Comparison of ENCODE assay signal across 1 cellular context in the genomic region with DNA sequence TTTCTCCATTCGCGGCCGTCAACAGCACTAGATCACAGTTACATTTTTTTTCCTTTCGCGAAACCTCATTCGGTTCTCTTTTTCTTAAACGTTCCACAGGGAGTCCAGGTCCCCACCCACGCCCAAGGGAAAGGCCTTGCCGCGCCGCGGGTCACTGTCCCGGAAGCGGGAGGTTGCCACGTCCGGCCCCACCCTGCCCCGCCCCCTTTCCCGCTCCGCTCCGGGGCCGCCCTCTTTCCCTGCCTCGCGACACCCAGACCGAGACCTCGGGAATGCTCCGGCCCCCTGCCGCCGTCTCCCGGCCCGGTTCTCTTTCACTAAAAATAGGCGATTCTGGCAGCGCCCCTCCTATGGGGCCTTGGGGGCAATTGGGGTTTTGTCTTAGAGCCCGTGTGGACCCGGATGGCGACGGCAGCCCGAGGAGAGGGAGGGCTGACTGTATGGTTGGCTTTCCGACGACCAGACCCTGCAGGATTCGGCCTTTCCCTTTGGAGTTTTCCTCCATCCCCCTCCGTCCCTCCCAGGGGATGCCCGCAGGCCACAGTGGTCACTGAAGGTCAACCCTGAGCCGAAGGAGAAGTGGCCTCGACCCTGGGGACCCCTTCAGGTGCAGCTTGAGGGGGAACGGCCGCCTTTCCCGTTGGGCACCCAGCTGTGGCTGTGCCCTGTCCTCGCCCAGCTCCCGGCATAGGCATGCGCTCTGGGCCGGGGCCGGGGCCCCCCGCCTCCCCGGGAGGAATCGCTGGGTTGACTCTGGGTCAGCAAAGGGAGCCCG.
A peak's percentile ranks its signal among the peaks of the same experiment; 100 is the strongest.
TF ChIP-seq lines count a peak whose summit lies in the region.

No MANE protein-coding gene starts in this region.

TF ChIP-seq in HepG2, 621 proteins besides CTCF, POLR2A, EP300 and RAD21 (continued from another document and continues in another):
- TF ChIP-seq ZNF576 (CRISPR knock-in tag; IDR thresholded peaks at IDR 0.05) (no peak), ZNF431 (CRISPR knock-in tag; IDR thresholded peaks at IDR 0.05; ENCODE audit: borderline replicate concordance, low read depth) (no peak; the same call in 1 of the 2 replicates), E2F5 (CRISPR knock-in tag; conservative IDR thresholded peaks at IDR 0.05) (no peak), ZNF737 (CRISPR knock-in tag; IDR thresholded peaks at IDR 0.05; ENCODE audit: borderline replicate concordance) (no peak), SRSF4 (IDR thresholded peaks at IDR 0.05; ENCODE audit: low read depth, low read length, poor library complexity, severe bottlenecking) (no peak), ZBTB1 (CRISPR knock-in tag; IDR thresholded peaks at IDR 0.05; ENCODE audit: borderline replicate concordance) (no peak), RAD51 (IDR thresholded peaks at IDR 0.05; ENCODE audit: borderline replicate concordance) (no peak), MYNN (CRISPR knock-in tag; IDR thresholded peaks at IDR 0.05; ENCODE audit: low read depth) (no peak), ZNF274 (CRISPR knock-in tag; IDR thresholded peaks at IDR 0.05) (no peak), PHF5A (CRISPR knock-in tag; IDR thresholded peaks at IDR 0.05; ENCODE audit: low read depth, unreplicated experiment) (no peak), MIER2 (CRISPR knock-in tag; IDR thresholded peaks at IDR 0.05) (no peak), DNMT3B (CRISPR knock-in tag; conservative IDR thresholded peaks at IDR 0.05) (no peak), ZNF629 (CRISPR knock-in tag; conservative IDR thresholded peaks at IDR 0.05) (no peak), ASH2L (IDR thresholded peaks at IDR 0.05; ENCODE audit: insufficient read length, low read depth, low read length) (peak; percentile 84), ZNF816 (CRISPR knock-in tag; IDR thresholded peaks at IDR 0.05; ENCODE audit: borderline replicate concordance) (peak; percentile 54), ZNF256 (CRISPR knock-in tag; conservative IDR thresholded peaks at IDR 0.05) (peak; percentile 68; the same call in 1 of the 2 replicates), HMG20A (CRISPR knock-in tag; IDR thresholded peaks at IDR 0.05; ENCODE audit: borderline replicate concordance) (no peak), SMAD1 (CRISPR knock-in tag; IDR thresholded peaks at IDR 0.05; ENCODE audit: borderline replicate concordance, low read depth) (0 out of 2 replicates have a peak, but pooled peaks have one; percentile 21), ATAD3A (CRISPR knock-in tag; IDR thresholded peaks at IDR 0.05) (no peak), KLF12 (CRISPR knock-in tag; IDR thresholded peaks at IDR 0.05; ENCODE audit: borderline replicate concordance) (peak; percentile 74; the same call in 1 of the 2 replicates), DR1 (CRISPR knock-in tag; IDR thresholded peaks at IDR 0.05) (peak; percentile 51; the same call in 1 of the 2 replicates), NR0B2 (CRISPR knock-in tag; IDR thresholded peaks at IDR 0.05) (no peak), ZNF589 (CRISPR knock-in tag; conservative IDR thresholded peaks at IDR 0.05) (no peak), ZNF775 (CRISPR knock-in tag; IDR thresholded peaks at IDR 0.05; ENCODE audit: borderline replicate concordance) (no peak), ZNF460 (CRISPR knock-in tag; IDR thresholded peaks at IDR 0.05; ENCODE audit: borderline replicate concordance) (no peak), MYC (CRISPR knock-in tag; IDR thresholded peaks at IDR 0.05; ENCODE audit: borderline replicate concordance) (peak; percentile 69), MED1 (CRISPR knock-in tag; IDR thresholded peaks at IDR 0.05) (no peak; the same call in 1 of the 2 replicates), ZNF44 (CRISPR knock-in tag; IDR thresholded peaks at IDR 0.05) (no peak; the same call in 1 of the 2 replicates), BCL6 (CRISPR knock-in tag; IDR thresholded peaks at IDR 0.05) (0 out of 2 replicates have a peak, but pooled peaks have one; percentile 25), ZSCAN9 (CRISPR knock-in tag; IDR thresholded peaks at IDR 0.05; ENCODE audit: borderline replicate concordance) (no peak), ZNF160 (CRISPR knock-in tag; IDR thresholded peaks at IDR 0.05) (no peak), ZFP62 (CRISPR knock-in tag; IDR thresholded peaks at IDR 0.05) (no peak)
- TF ChIP-seq, protein P1, sequence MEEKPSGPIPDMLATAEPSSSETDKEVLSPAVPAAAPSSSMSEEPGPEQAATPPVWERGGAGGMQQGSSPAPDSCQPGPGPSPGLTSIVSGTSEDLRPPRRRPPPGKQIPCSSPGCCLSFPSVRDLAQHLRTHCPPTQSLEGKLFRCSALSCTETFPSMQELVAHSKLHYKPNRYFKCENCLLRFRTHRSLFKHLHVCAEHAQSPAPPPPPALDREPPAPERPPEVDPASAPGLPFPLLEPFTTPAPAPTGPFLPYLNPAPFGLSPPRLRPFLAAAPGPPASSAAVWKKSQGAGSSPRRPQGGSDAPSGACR (CRISPR knock-in tag; IDR thresholded peaks at IDR 0.05): no peak
- TF ChIP-seq, protein P2, sequence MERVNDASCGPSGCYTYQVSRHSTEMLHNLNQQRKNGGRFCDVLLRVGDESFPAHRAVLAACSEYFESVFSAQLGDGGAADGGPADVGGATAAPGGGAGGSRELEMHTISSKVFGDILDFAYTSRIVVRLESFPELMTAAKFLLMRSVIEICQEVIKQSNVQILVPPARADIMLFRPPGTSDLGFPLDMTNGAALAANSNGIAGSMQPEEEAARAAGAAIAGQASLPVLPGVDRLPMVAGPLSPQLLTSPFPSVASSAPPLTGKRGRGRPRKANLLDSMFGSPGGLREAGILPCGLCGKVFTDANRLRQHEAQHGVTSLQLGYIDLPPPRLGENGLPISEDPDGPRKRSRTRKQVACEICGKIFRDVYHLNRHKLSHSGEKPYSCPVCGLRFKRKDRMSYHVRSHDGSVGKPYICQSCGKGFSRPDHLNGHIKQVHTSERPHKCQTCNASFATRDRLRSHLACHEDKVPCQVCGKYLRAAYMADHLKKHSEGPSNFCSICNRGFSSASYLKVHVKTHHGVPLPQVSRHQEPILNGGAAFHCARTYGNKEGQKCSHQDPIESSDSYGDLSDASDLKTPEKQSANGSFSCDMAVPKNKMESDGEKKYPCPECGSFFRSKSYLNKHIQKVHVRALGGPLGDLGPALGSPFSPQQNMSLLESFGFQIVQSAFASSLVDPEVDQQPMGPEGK (CRISPR knock-in tag; IDR thresholded peaks at IDR 0.05): peak; percentile 26; the same call in 1 of the 2 replicates
- TF ChIP-seq, protein P3, sequence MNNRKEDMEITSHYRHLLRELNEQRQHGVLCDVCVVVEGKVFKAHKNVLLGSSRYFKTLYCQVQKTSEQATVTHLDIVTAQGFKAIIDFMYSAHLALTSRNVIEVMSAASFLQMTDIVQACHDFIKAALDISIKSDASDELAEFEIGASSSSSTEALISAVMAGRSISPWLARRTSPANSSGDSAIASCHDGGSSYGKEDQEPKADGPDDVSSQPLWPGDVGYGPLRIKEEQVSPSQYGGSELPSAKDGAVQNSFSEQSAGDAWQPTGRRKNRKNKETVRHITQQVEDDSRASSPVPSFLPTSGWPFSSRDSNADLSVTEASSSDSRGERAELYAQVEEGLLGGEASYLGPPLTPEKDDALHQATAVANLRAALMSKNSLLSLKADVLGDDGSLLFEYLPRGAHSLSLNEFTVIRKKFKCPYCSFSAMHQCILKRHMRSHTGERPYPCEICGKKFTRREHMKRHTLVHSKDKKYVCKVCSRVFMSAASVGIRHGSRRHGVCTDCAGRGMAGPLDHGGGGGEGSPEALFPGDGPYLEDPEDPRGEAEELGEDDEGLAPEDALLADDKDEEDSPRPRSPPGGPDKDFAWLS (CRISPR knock-in tag; IDR thresholded peaks at IDR 0.05; ENCODE audit: borderline replicate concordance): no peak
- TF ChIP-seq, protein P4, sequence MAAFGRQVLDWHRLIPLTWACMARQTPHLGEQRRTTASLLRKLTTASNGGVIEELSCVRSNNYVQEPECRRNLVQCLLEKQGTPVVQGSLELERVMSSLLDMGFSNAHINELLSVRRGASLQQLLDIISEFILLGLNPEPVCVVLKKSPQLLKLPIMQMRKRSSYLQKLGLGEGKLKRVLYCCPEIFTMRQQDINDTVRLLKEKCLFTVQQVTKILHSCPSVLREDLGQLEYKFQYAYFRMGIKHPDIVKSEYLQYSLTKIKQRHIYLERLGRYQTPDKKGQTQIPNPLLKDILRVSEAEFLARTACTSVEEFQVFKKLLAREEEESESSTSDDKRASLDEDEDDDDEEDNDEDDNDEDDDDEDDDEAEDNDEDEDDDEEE (CRISPR knock-in tag; IDR thresholded peaks at IDR 0.05): no peak
- TF ChIP-seq, protein P5, sequence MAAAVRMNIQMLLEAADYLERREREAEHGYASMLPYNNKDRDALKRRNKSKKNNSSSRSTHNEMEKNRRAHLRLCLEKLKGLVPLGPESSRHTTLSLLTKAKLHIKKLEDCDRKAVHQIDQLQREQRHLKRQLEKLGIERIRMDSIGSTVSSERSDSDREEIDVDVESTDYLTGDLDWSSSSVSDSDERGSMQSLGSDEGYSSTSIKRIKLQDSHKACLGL (CRISPR knock-in tag; IDR thresholded peaks at IDR 0.05): peak; percentile 19; the same call in 1 of the 2 replicates
- TF ChIP-seq, protein P6, sequence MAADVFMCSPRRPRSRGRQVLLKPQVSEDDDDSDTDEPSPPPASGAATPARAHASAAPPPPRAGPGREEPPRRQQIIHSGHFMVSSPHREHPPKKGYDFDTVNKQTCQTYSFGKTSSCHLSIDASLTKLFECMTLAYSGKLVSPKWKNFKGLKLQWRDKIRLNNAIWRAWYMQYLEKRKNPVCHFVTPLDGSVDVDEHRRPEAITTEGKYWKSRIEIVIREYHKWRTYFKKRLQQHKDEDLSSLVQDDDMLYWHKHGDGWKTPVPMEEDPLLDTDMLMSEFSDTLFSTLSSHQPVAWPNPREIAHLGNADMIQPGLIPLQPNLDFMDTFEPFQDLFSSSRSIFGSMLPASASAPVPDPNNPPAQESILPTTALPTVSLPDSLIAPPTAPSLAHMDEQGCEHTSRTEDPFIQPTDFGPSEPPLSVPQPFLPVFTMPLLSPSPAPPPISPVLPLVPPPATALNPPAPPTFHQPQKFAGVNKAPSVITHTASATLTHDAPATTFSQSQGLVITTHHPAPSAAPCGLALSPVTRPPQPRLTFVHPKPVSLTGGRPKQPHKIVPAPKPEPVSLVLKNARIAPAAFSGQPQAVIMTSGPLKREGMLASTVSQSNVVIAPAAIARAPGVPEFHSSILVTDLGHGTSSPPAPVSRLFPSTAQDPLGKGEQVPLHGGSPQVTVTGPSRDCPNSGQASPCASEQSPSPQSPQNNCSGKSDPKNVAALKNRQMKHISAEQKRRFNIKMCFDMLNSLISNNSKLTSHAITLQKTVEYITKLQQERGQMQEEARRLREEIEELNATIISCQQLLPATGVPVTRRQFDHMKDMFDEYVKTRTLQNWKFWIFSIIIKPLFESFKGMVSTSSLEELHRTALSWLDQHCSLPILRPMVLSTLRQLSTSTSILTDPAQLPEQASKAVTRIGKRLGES (CRISPR knock-in tag; IDR thresholded peaks at IDR 0.05; ENCODE audit: borderline replicate concordance): no peak
- TF ChIP-seq, protein P7, sequence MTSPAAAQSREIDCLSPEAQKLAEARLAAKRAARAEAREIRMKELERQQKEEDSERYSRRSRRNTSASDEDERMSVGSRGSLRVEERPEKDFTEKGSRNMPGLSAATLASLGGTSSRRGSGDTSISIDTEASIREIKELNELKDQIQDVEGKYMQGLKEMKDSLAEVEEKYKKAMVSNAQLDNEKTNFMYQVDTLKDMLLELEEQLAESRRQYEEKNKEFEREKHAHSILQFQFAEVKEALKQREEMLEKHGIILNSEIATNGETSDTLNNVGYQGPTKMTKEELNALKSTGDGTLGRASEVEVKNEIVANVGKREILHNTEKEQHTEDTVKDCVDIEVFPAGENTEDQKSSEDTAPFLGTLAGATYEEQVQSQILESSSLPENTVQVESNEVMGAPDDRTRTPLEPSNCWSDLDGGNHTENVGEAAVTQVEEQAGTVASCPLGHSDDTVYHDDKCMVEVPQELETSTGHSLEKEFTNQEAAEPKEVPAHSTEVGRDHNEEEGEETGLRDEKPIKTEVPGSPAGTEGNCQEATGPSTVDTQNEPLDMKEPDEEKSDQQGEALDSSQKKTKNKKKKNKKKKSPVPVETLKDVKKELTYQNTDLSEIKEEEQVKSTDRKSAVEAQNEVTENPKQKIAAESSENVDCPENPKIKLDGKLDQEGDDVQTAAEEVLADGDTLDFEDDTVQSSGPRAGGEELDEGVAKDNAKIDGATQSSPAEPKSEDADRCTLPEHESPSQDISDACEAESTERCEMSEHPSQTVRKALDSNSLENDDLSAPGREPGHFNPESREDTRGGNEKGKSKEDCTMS (CRISPR knock-in tag; conservative IDR thresholded peaks at IDR 0.05): no peak
- TF ChIP-seq, protein P8, sequence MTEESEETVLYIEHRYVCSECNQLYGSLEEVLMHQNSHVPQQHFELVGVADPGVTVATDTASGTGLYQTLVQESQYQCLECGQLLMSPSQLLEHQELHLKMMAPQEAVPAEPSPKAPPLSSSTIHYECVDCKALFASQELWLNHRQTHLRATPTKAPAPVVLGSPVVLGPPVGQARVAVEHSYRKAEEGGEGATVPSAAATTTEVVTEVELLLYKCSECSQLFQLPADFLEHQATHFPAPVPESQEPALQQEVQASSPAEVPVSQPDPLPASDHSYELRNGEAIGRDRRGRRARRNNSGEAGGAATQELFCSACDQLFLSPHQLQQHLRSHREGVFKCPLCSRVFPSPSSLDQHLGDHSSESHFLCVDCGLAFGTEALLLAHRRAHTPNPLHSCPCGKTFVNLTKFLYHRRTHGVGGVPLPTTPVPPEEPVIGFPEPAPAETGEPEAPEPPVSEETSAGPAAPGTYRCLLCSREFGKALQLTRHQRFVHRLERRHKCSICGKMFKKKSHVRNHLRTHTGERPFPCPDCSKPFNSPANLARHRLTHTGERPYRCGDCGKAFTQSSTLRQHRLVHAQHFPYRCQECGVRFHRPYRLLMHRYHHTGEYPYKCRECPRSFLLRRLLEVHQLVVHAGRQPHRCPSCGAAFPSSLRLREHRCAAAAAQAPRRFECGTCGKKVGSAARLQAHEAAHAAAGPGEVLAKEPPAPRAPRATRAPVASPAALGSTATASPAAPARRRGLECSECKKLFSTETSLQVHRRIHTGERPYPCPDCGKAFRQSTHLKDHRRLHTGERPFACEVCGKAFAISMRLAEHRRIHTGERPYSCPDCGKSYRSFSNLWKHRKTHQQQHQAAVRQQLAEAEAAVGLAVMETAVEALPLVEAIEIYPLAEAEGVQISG (CRISPR knock-in tag; IDR thresholded peaks at IDR 0.05): peak; percentile 72
